13 cellular contexts compared by ENCODE assay signal in the genomic region with DNA sequence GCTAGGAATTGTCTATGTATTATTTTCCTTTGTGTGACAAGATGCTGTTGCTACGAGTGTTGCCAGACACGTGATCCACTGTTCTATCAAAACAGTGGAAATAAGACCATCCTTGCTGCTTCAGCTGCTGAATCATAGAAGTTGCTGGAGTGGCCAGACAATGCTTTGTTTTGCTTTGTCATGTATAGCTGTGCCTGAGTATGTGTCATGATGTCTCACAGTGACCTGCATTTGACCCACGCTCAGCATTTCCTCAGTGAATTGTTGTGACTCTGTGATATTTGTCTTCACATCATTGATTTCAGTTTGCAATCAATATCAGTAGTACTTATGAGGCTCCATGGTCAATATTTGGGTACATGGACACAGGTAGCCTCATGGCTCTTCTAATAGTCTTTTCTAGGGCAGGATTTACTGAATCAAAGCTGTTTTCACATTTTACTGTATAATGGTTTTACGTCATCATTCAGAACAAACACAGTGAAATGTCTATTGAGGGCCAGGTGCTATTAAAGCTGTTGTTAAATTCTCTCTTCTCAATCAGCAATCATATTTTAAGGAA. TPM values are rescaled to one million over a fixed set of nuclear protein-coding genes. Genes with fewer than 3 reads are reported as not detected.
A peak's percentile ranks its signal among the peaks of the same experiment; 100 is the strongest.
DNase-seq lines count a peak whose midpoint lies in the region; ATAC-seq, FAIRE-seq and TF ChIP-seq lines count a peak whose summit lies in the region.
"Had no signal": no experiment of that assay in that cellular context is flagged by ENCODE, and none has a peak within 500 bp of the region (broad histone marks: within the 10 kb centered on the region; RNA-seq: fewer than 3 reads in every experiment).

No MANE protein-coding gene starts in this region.

- no peak for TF ChIP-seq POLR2A in testis (IDR thresholded peaks at IDR 0.05)

- no peaks in the 10 kb centered on the region for H3K36me3 ChIP-seq in testis (ENCODE audit: low read depth, missing control alignments)

- no peaks in the 10 kb centered on the region for H3K4me1 Mint-ChIP-seq in activated CD8-positive, alpha-beta T cell treated with anti-CD3 and anti-CD28 coated beads, Interleukin-2, amount 10 ng/mL, durations not matched to agents 7 days and 5 days (ENCODE audit: low read depth)
- peaks cover 6% of the 10 kb centered on the region for H3K4me1 Mint-ChIP-seq in activated CD8-positive, alpha-beta T cell treated with anti-CD3 and anti-CD28 coated beads for 36 hours (ENCODE audit: low read depth)
- H3K4me1 Mint-ChIP-seq in T-helper 17 cell = peaks cover 3% of the 10 kb centered on the region

- POLR2A ChIA-PET in activated CD8-positive, alpha-beta T cell treated with anti-CD3 and anti-CD28 coated beads, Interleukin-2, amount 10 ng/mL, durations not matched to agents 7 days and 5 days (lab: Charles Lee) = no interaction called here
- POLR2A ChIA-PET in activated CD8-positive, alpha-beta T cell treated with anti-CD3 and anti-CD28 coated beads for 36 hours (lab: Charles Lee) = no interaction called here

- no peaks in the 10 kb centered on the region for H3K27me3 ChIP-seq in testis
- H3K27me3 ChIP-seq: BLaER1 had no signal

- intact Hi-C loops in activated CD8-positive, alpha-beta T cell treated with anti-CD3 and anti-CD28 coated beads for 36 hours (cut with micrococcal nuclease) = no loop called here
- intact Hi-C loops in testis (cut with DNase I; ENCODE audit: low total_unique reads) = no loop called here

- H3K9me3 ChIP-seq in T-helper 17 cell (ENCODE audit: control insufficient read depth, low read length, poor library complexity, severe bottlenecking) = no peaks in the 10 kb centered on the region
- H3K9me3 ChIP-seq in testis = no peaks in the 10 kb centered on the region
- H3K9me3 ChIP-seq: BLaER1 had no signal

- CTCF ChIA-PET in activated CD8-positive, alpha-beta T cell treated with anti-CD3 and anti-CD28 coated beads, Interleukin-2, amount 10 ng/mL, durations not matched to agents 7 days and 5 days (lab: Charles Lee) = interaction anchor here (1.0 kb wide), 1 partner anchor 18 kb away, joined by 5 read pairs; no protein-coding TSS in a partner anchor
- CTCF ChIA-PET in activated CD8-positive, alpha-beta T cell treated with anti-CD3 and anti-CD28 coated beads for 36 hours (lab: Charles Lee) = interaction anchor here (0.6 to 1.7 kb wide), 2 partner anchors 43 to 86 kb away, joined by 3 read pairs; no protein-coding TSS in a partner anchor

- H3K27ac Mint-ChIP-seq in activated CD8-positive, alpha-beta T cell treated with anti-CD3 and anti-CD28 coated beads, Interleukin-2, amount 10 ng/mL, durations not matched to agents 7 days and 5 days = peak overlapping the region; percentile 8
- no peak overlapping the region for H3K27ac Mint-ChIP-seq in activated CD8-positive, alpha-beta T cell treated with anti-CD3 and anti-CD28 coated beads for 36 hours
- peak overlapping the region; percentile 82 for H3K27ac Mint-ChIP-seq in T-helper 17 cell
- H3K27ac Mint-ChIP-seq: activated B cell treated with CpG ODN at 0.5 μM for 24 hours had no signal

- TF ChIP-seq CTCF in activated CD8-positive, alpha-beta T cell treated with anti-CD3 and anti-CD28 coated beads for 36 hours (IDR thresholded peaks at IDR 0.05) = no peak
- TF ChIP-seq CTCF in testis (IDR thresholded peaks at IDR 0.05) (no peak), GM10266 (IDR thresholded peaks at IDR 0.05; ENCODE audit: control insufficient read depth, insufficient read depth, low read depth, missing control alignments) (no peak)

- no peaks in the 10 kb centered on the region for H3K4me1 ChIP-seq in testis
- H3K4me1 ChIP-seq: BLaER1 had no signal

- no peak overlapping the region for H3K27ac ChIP-seq in testis
- H3K27ac ChIP-seq: BLaER1 had no signal

- ATAC-seq in activated CD8-positive, alpha-beta T cell treated with anti-CD3 and anti-CD28 coated beads, Interleukin-2, amount 10 ng/mL, durations not matched to agents 7 days and 5 days = no peak
- ATAC-seq in activated CD8-positive, alpha-beta T cell treated with anti-CD3 and anti-CD28 coated beads for 36 hours = no peak
- ATAC-seq in T-helper 17 cell = no peak

- no peaks in the 10 kb centered on the region for H3K9me3 Mint-ChIP-seq in activated CD8-positive, alpha-beta T cell treated with anti-CD3 and anti-CD28 coated beads, Interleukin-2, amount 10 ng/mL, durations not matched to agents 7 days and 5 days (ENCODE audit: insufficient read depth)
- H3K9me3 Mint-ChIP-seq in activated CD8-positive, alpha-beta T cell treated with anti-CD3 and anti-CD28 coated beads for 36 hours = no peaks in the 10 kb centered on the region

- H3K4me3 ChIP-seq in testis = no peak overlapping the region
- H3K4me3 ChIP-seq: BLaER1 had no signal

- no peak for FAIRE-seq in urothelium cell line (lab: Jason Lieb, UNC)

- no peaks in the 10 kb centered on the region for H3K27me3 Mint-ChIP-seq in activated CD8-positive, alpha-beta T cell treated with anti-CD3 and anti-CD28 coated beads, Interleukin-2, amount 10 ng/mL, durations not matched to agents 7 days and 5 days (ENCODE audit: low read depth)
- H3K27me3 Mint-ChIP-seq in activated CD8-positive, alpha-beta T cell treated with anti-CD3 and anti-CD28 coated beads for 36 hours = no peaks in the 10 kb centered on the region
- no peaks in the 10 kb centered on the region for H3K27me3 Mint-ChIP-seq in T-helper 17 cell
- H3K27me3 Mint-ChIP-seq: activated B cell treated with CpG ODN at 0.5 μM for 24 hours had no signal

- no peak for DNase-seq in activated CD8-positive, alpha-beta T cell treated with anti-CD3 and anti-CD28 coated beads, Interleukin-2, amount 10 ng/mL, durations not matched to agents 7 days and 5 days
- no peak for DNase-seq in activated CD8-positive, alpha-beta T cell treated with anti-CD3 and anti-CD28 coated beads for 36 hours
- DNase-seq in T-helper 17 cell (no peak), fibroblast of the conjunctiva (ENCODE audit: low read depth) (peak; percentile 62), urothelium cell line (ENCODE audit: low spot score) (peak; percentile 43), retina (no peak), testis (no peak), GM10266 (ENCODE audit: extremely low spot score) (no peak)
- DNase-seq: activated B cell treated with CpG ODN at 0.5 μM for 24 hours; cerebellar nuclear complex; NCI-H524 treated with DMSO at 0.1 percent for 48 hours; stimulated activated CD4-positive, alpha-beta T cell treated with anti-CD3 and anti-CD28 coated beads, Interleukin-4, amount 100 ng/mL, for 24 hours had no signal

- H3K36me3 Mint-ChIP-seq in activated CD8-positive, alpha-beta T cell treated with anti-CD3 and anti-CD28 coated beads, Interleukin-2, amount 10 ng/mL, durations not matched to agents 7 days and 5 days (ENCODE audit: low read depth) = peaks cover 22% of the 10 kb centered on the region
- H3K36me3 Mint-ChIP-seq in activated CD8-positive, alpha-beta T cell treated with anti-CD3 and anti-CD28 coated beads for 36 hours (ENCODE audit: low read depth) = peaks cover 8% of the 10 kb centered on the region
- H3K36me3 Mint-ChIP-seq in T-helper 17 cell (ENCODE audit: low read depth) = peaks cover 3% of the 10 kb centered on the region

- H3K4me3 Mint-ChIP-seq in activated CD8-positive, alpha-beta T cell treated with anti-CD3 and anti-CD28 coated beads, Interleukin-2, amount 10 ng/mL, durations not matched to agents 7 days and 5 days = no peak overlapping the region
- no peak overlapping the region for H3K4me3 Mint-ChIP-seq in activated CD8-positive, alpha-beta T cell treated with anti-CD3 and anti-CD28 coated beads for 36 hours
- no peak overlapping the region for H3K4me3 Mint-ChIP-seq in T-helper 17 cell
- H3K4me3 Mint-ChIP-seq: activated B cell treated with CpG ODN at 0.5 μM for 24 hours had no signal

- 89 to 93% methylated on average over 4 of the region's 4 CpGs for WGBS in testis, 2 donors

RNA-seq across cellular contexts. Expression of a gene that starts 53.4 kb away (rescaled TPM):
- 100 to 1,000 TPM; 138 to 142 TPM for total RNA-seq in activated CD8-positive, alpha-beta T cell treated with anti-CD3 and anti-CD28 coated beads, Interleukin-2, amount 10 ng/mL, durations not matched to agents 7 days and 5 days
- 100 to 1,000 TPM; 108 to 115 TPM for total RNA-seq in activated CD8-positive, alpha-beta T cell treated with anti-CD3 and anti-CD28 coated beads for 36 hours
- total RNA-seq in T-helper 17 cell (100 to 1,000 TPM; 104 to 193 TPM), testis (100 to 1,000 TPM; 141 to 144 TPM)
- polyA plus RNA-seq in testis (ENCODE audit: insufficient read depth, low read depth, low replicate concordance) = 142 TPM

Comparison
In these comparisons a context has a peak if more than half of its experiments do, and no peak if none do; other contexts are left out.
1. DNase-seq: peak in fibroblast of the conjunctiva (single experiment) and urothelium cell line (single experiment); none in activated CD8-positive, alpha-beta T cell treated with anti-CD3 and anti-CD28 coated beads, Interleukin-2, amount 10 ng/mL, durations not matched to agents 7 days and 5 days (single experiment), activated CD8-positive, alpha-beta T cell treated with anti-CD3 and anti-CD28 coated beads for 36 hours (single experiment), T-helper 17 cell (0 of 3), retina (single experiment), testis (single experiment) and GM10266 (single experiment).